9 cellular contexts compared by ENCODE assay signal in genomic region chr1:225321784-225322183, GRCh38.
"Had no signal": no experiment of that assay in that cellular context is flagged by ENCODE, and none has a peak within 500 bp of the region (broad histone marks: within the 10 kb centered on the region; RNA-seq: fewer than 3 reads in every experiment).

No MANE protein-coding gene starts in this region.

- H3K9me3 ChIP-seq: HAP-1 had no signal

- DNase-seq: GM23248, GOT3, H7, H9, HCEC 1CT, HFFc6 had no signal

- ATAC-seq: GM23338, HCT116 had no signal

- H3K4me3 ChIP-seq: GM23248, GM23338, HAP-1 had no signal

- H3K36me3 ChIP-seq: HAP-1 had no signal

- H3K4me1 ChIP-seq: HAP-1 had no signal

- H3K9me3 Mint-ChIP-seq: GM23338, H9, HFFc6 had no signal

- H3K27ac ChIP-seq: GM23248 had no signal

- H3K27ac Mint-ChIP-seq: GM23338, H9, HFFc6 had no signal

- H3K4me1 Mint-ChIP-seq: H9 had no signal

- H3K4me3 Mint-ChIP-seq: GM23338, H9, HFFc6 had no signal
